Comparison of ENCODE assay signal across 12 cellular contexts in the genomic region with DNA sequence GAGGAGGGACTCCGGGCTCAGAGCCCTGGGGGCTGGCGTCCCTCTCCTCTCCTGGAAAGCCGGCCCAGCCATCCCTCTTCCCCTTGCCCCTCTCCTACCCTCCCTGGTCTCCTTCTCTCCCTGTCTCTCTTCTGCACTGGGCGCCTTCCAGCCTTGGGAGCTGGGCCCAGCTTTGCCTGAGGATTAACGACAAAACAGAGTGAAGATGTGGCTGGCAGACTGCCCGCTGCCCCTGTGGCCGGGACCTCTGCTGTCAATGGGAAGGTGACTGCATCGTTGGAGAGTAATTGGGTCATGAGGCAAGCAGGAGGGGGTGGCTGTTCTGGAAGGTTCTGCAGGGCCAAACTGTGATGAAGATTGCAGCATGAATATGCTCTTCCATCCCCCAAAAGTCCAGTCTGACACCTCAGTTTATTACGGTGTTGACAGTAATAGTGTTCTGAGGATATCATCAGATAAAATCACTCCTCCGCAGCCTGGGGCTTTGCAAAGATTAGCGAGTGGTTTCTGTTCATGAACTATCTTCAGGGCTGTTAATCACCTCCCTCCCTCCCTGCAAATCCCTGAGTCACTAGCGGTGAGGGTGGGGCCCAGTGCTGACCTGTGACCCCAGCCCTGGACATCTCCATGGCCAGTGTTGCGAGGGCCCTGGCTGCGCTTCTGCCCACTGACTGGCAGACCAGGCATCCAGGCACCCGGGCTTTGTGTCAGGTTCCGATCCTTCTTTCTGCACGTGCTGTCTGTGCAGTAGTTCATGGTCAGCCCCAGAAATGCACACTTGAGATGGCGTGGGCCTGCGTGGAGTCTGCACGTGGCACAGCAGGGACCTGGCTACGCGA. TPM values are rescaled to one million over a fixed set of nuclear protein-coding genes. Genes with fewer than 3 reads are reported as not detected.
A peak's percentile ranks its signal among the peaks of the same experiment; 100 is the strongest.
DNase-seq lines count a peak whose midpoint lies in the region; ATAC-seq and TF ChIP-seq lines count a peak whose summit lies in the region.
"Had no signal": no experiment of that assay in that cellular context is flagged by ENCODE, and none has a peak within 500 bp of the region (broad histone marks: within the 10 kb centered on the region; RNA-seq: fewer than 3 reads in every experiment).

No MANE protein-coding gene starts in this region.

- peaks cover 16% of the 10 kb centered on the region for H3K4me1 Mint-ChIP-seq in activated T-helper 17 cell treated with anti-CD3 and anti-CD28 coated beads, Interleukin-2, amount 50 U/mL, for 72 hours

- DNase-seq in D341Med (ENCODE audit: low spot score) (peak; percentile 74), NCI-H2029 (lab: John Stamatoyannopoulos, UW) (peak; percentile 34), epithelial cell of prostate (ENCODE audit: low read depth, low spot score) (peak; percentile 31), ovary (peak; percentile 28 to 55 (median 49)), NCI-H510A treated with DMSO at 0.1 percent for 48 hours (lab: John Stamatoyannopoulos, UW) (no peak), SKM-1 (lab: John Stamatoyannopoulos, UW; ENCODE audit: unreplicated experiment) (no peak), NCI-H1436 treated with DMSO at 0.1 percent for 48 hours (lab: John Stamatoyannopoulos, UW) (no peak)
- DNase-seq: activated CD4-positive, CD25-positive, alpha-beta regulatory T cell treated with anti-CD3 and anti-CD28 coated beads, Interleukin-2, amount 50 U/mL, for 72 hours; natural killer cell; NCI-H187 had no signal

- no peaks in the 10 kb centered on the region for H3K27me3 Mint-ChIP-seq in activated T-helper 17 cell treated with anti-CD3 and anti-CD28 coated beads, Interleukin-2, amount 50 U/mL, for 72 hours
- H3K27me3 Mint-ChIP-seq: activated naive CD4-positive, alpha-beta T cell treated with anti-CD3 and anti-CD28 coated beads, Interleukin-2, amount 50 U/mL, for 24 hours had no signal

- H3K27ac ChIP-seq in epithelial cell of prostate (no peak overlapping the region), ovary (no peak overlapping the region)

- no peak overlapping the region for H3K4me3 ChIP-seq in ovary

- H3K4me3 Mint-ChIP-seq in activated T-helper 17 cell treated with anti-CD3 and anti-CD28 coated beads, Interleukin-2, amount 50 U/mL, for 72 hours, result no peak overlapping the region
- H3K4me3 Mint-ChIP-seq: activated naive CD4-positive, alpha-beta T cell treated with anti-CD3 and anti-CD28 coated beads, Interleukin-2, amount 50 U/mL, for 24 hours; natural killer cell had no signal

- H3K27me3 ChIP-seq in ovary, result no peaks in the 10 kb centered on the region

- peaks cover 17% of the 10 kb centered on the region for H3K4me1 ChIP-seq in ovary (ENCODE audit: insufficient read depth)

- no peak for TF ChIP-seq EP300 in ovary (IDR thresholded peaks at IDR 0.05)

- no peak for ATAC-seq in activated T-helper 17 cell treated with anti-CD3 and anti-CD28 coated beads, Interleukin-2, amount 50 U/mL, for 72 hours (replicated peaks)

- H3K27ac Mint-ChIP-seq in activated T-helper 17 cell treated with anti-CD3 and anti-CD28 coated beads, Interleukin-2, amount 50 U/mL, for 72 hours, result no peak overlapping the region
- H3K27ac Mint-ChIP-seq: activated naive CD4-positive, alpha-beta T cell treated with anti-CD3 and anti-CD28 coated beads, Interleukin-2, amount 50 U/mL, for 24 hours had no signal

- WGBS in ovary, 3 donors, result 57 to 68% (median 57%) methylated on average over 22 of the region's 22 CpGs

- no peak for TF ChIP-seq POLR2A in ovary (IDR thresholded peaks at IDR 0.05)

- no peaks in the 10 kb centered on the region for H3K9me3 Mint-ChIP-seq in activated T-helper 17 cell treated with anti-CD3 and anti-CD28 coated beads, Interleukin-2, amount 50 U/mL, for 72 hours
- H3K9me3 Mint-ChIP-seq: activated naive CD4-positive, alpha-beta T cell treated with anti-CD3 and anti-CD28 coated beads, Interleukin-2, amount 50 U/mL, for 24 hours had no signal

- H3K9me3 ChIP-seq in ovary, result no peaks in the 10 kb centered on the region

- TF ChIP-seq CTCF in ovary (IDR thresholded peaks at IDR 0.05), result no peak

- H3K36me3 ChIP-seq in ovary, result no peaks in the 10 kb centered on the region

- peaks cover 36% of the 10 kb centered on the region for H3K36me3 Mint-ChIP-seq in activated T-helper 17 cell treated with anti-CD3 and anti-CD28 coated beads, Interleukin-2, amount 50 U/mL, for 72 hours (ENCODE audit: low read depth)
- H3K36me3 Mint-ChIP-seq: natural killer cell had no signal

- intact Hi-C loops in ovary (cut with DNase I), result no loop called here

RNA-seq across cellular contexts. Expression of a gene that starts 23.0 kb away (rescaled TPM):
- total RNA-seq in ovary, result under 1 TPM in 1 of 7 donors, not detected in 6; 0.10 TPM
- polyA plus RNA-seq in ovary, result not detected
- total RNA-seq in activated T-helper 17 cell treated with anti-CD3 and anti-CD28 coated beads, Interleukin-2, amount 50 U/mL, for 72 hours, result under 1 TPM in 1 of 2 donors, not detected in 1; 0.58 TPM

RNA-seq across cellular contexts. Expression of a gene that starts 33.8 kb away (rescaled TPM):
- total RNA-seq in ovary, result under 1 TPM in 6 of 7 donors, not detected in 1; 0.13 to 0.57 (median 0.29) TPM
- under 1 TPM in 1 of 2 donors, not detected in 1; 0.17 TPM for polyA plus RNA-seq in ovary
- total RNA-seq in activated T-helper 17 cell treated with anti-CD3 and anti-CD28 coated beads, Interleukin-2, amount 50 U/mL, for 72 hours, result 10 to 100 TPM; 13.1 to 77.6 TPM

Comparison
In these comparisons a context has a peak if more than half of its experiments do, and no peak if none do; other contexts are left out.
1. DNase-seq: peak in D341Med (single experiment), NCI-H2029 (single experiment), epithelial cell of prostate (single experiment) and ovary (5 of 5); none in NCI-H510A treated with DMSO at 0.1 percent for 48 hours (single experiment), SKM-1 (single experiment) and NCI-H1436 treated with DMSO at 0.1 percent for 48 hours (single experiment).
2. RNA of a gene that starts 33.8 kb away (total RNA-seq): 13.1 to 77.6 TPM in activated T-helper 17 cell treated with anti-CD3 and anti-CD28 coated beads, Interleukin-2, amount 50 U/mL, for 72 hours; 0.13 to 0.57 TPM in ovary; every median in the first group is over 4 times any median in the second.